28 cellular contexts compared by ENCODE assay signal in genomic region chr9:120997502-120997901, GRCh38.
"Had no signal": no experiment of that assay in that cellular context is flagged by ENCODE, and none has a peak within 500 bp of the region (broad histone marks: within the 10 kb centered on the region; RNA-seq: fewer than 3 reads in every experiment).

No MANE protein-coding gene starts in this region.

- H3K27ac ChIP-seq: heart right ventricle, hepatocyte, left lung, ovary, prostate gland, sigmoid colon, spleen, suprapubic skin, thoracic aorta, tibial artery, upper lobe of right lung had no signal

- H3K27me3 ChIP-seq: heart right ventricle, hepatocyte, left lung, ovary, sigmoid colon, spleen, suprapubic skin, tibial artery, upper lobe of right lung had no signal

- H3K4me1 ChIP-seq: heart right ventricle, left lung, prostate gland, sigmoid colon, spleen, suprapubic skin, tibial artery, upper lobe of right lung had no signal

- H3K4me3 Mint-ChIP-seq: mesothelial cell of epicardium; naive B cell; natural killer cell treated with Interleukin-12 subunit alpha and Interleukin-12 subunit beta and Interleukin-15 and Interleukin-18, amount 100 ng/mL, for 72 hours; stimulated activated effector memory CD8-positive, alpha-beta T cell treated with anti-CD3 and anti-CD28 coated beads, Interleukin-12 subunit alpha, Interleukin-12 subunit beta, amount 100 ng/mL, for 72 hours; stimulated activated naive CD8-positive, alpha-beta T cell treated with anti-CD3 and anti-CD28 coated beads, Interleukin-15, Interleukin-2, amounts not matched to agents 100 ng/mL and 50 ng/mL, for 24 hours had no signal

- H3K4me1 Mint-ChIP-seq: mesothelial cell of epicardium; naive B cell; stimulated activated effector memory CD8-positive, alpha-beta T cell treated with anti-CD3 and anti-CD28 coated beads, Interleukin-12 subunit alpha, Interleukin-12 subunit beta, amount 100 ng/mL, for 72 hours had no signal

- FAIRE-seq: small intestine, urothelium cell line had no signal

- H3K9me3 ChIP-seq: heart right ventricle, left lung, ovary, prostate gland, sigmoid colon, spleen, suprapubic skin, thoracic aorta, tibial artery, upper lobe of right lung had no signal

- H3K27ac Mint-ChIP-seq: mesothelial cell of epicardium; natural killer cell treated with Interleukin-12 subunit alpha and Interleukin-12 subunit beta and Interleukin-15 and Interleukin-18, amount 100 ng/mL, for 72 hours; stimulated activated effector memory CD8-positive, alpha-beta T cell treated with anti-CD3 and anti-CD28 coated beads, Interleukin-12 subunit alpha, Interleukin-12 subunit beta, amount 100 ng/mL, for 72 hours; stimulated activated naive CD8-positive, alpha-beta T cell treated with anti-CD3 and anti-CD28 coated beads, Interleukin-15, Interleukin-2, amounts not matched to agents 100 ng/mL and 50 ng/mL, for 24 hours had no signal

- H3K4me3 ChIP-seq: heart right ventricle, hepatocyte, left lung, lung, ovary, prostate gland, sigmoid colon, spleen, suprapubic skin, thoracic aorta, tibial artery, upper lobe of right lung had no signal

- H3K9me3 Mint-ChIP-seq: naive B cell; natural killer cell treated with Interleukin-12 subunit alpha and Interleukin-12 subunit beta and Interleukin-15 and Interleukin-18, amount 100 ng/mL, for 72 hours; stimulated activated effector memory CD8-positive, alpha-beta T cell treated with anti-CD3 and anti-CD28 coated beads, Interleukin-12 subunit alpha, Interleukin-12 subunit beta, amount 100 ng/mL, for 72 hours; stimulated activated naive CD8-positive, alpha-beta T cell treated with anti-CD3 and anti-CD28 coated beads, Interleukin-15, Interleukin-2, amounts not matched to agents 100 ng/mL and 50 ng/mL, for 24 hours had no signal

- H3K36me3 Mint-ChIP-seq: mesothelial cell of epicardium; natural killer cell treated with Interleukin-12 subunit alpha and Interleukin-12 subunit beta and Interleukin-15 and Interleukin-18, amount 100 ng/mL, for 72 hours; stimulated activated effector memory CD8-positive, alpha-beta T cell treated with anti-CD3 and anti-CD28 coated beads, Interleukin-12 subunit alpha, Interleukin-12 subunit beta, amount 100 ng/mL, for 72 hours had no signal

- DNase-seq: heart right ventricle; islet precursor cell; left cardiac atrium; left lung; mesendoderm; naive B cell; ovary; posterior cingulate gyrus; retina; right cardiac atrium; sigmoid colon; small intestine; spleen; stimulated activated CD4-positive, alpha-beta T cell treated with anti-CD3 and anti-CD28 coated beads, Interleukin-4, amount 100 ng/mL, for 24 hours; stimulated activated naive CD4-positive, alpha-beta T cell; tibial artery; trophoblast cell; upper lobe of right lung had no signal

- ATAC-seq: heart right ventricle; left cardiac atrium; left lung; natural killer cell treated with Interleukin-12 subunit alpha and Interleukin-12 subunit beta and Interleukin-15 and Interleukin-18, amount 100 ng/mL, for 72 hours; right cardiac atrium; stimulated activated effector memory CD8-positive, alpha-beta T cell treated with anti-CD3 and anti-CD28 coated beads, Interleukin-12 subunit alpha, Interleukin-12 subunit beta, amount 100 ng/mL, for 72 hours; upper lobe of right lung had no signal

- H3K4me2 ChIP-seq: hepatocyte had no signal

- H3K27me3 Mint-ChIP-seq: naive B cell; natural killer cell treated with Interleukin-12 subunit alpha and Interleukin-12 subunit beta and Interleukin-15 and Interleukin-18, amount 100 ng/mL, for 72 hours; stimulated activated naive CD8-positive, alpha-beta T cell treated with anti-CD3 and anti-CD28 coated beads, Interleukin-15, Interleukin-2, amounts not matched to agents 100 ng/mL and 50 ng/mL, for 24 hours had no signal

- H3K79me2 ChIP-seq: hepatocyte had no signal

- H2AFZ ChIP-seq: hepatocyte had no signal

- H3K36me3 ChIP-seq: heart right ventricle, left lung, ovary, prostate gland, sigmoid colon, thoracic aorta, upper lobe of right lung had no signal
